In the genomic region with DNA sequence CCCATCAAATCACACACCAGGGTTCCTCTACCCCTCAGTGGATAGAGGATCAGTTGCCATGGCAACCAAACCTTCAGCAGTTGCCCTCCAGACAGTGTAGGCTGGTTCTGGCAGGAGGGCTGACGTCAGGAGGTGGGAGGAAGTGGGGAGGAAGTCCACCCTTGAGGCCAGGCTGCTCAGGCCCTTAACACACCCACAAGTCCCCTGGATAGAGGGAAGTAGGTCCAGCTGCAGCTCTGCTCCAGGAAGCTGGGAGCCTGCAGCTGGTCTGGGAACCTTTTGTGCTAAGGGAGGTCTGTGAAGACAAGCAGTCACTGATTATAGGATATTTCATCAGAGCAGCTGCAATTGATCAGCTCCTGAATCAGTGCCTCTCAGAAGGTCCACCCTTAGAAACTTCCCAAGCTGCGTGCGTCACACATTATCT, we compare ENCODE assay signal across 11 cellular contexts.
DNase-seq lines count a peak whose midpoint lies in the region; ATAC-seq and TF ChIP-seq lines count a peak whose summit lies in the region.
"Had no signal": no experiment of that assay in that cellular context is flagged by ENCODE, and none has a peak within 500 bp of the region (broad histone marks: within the 10 kb centered on the region; RNA-seq: fewer than 3 reads in every experiment).

No MANE protein-coding gene starts in this region.

- H3F3A ChIP-seq in GM23248 (ENCODE audit: insufficient read depth), result peaks cover 35% of the 10 kb centered on the region

- H3K4me1 ChIP-seq in ACC112 (ENCODE audit: control insufficient read depth, insufficient read depth, low read length, unreplicated experiment) (peaks cover 21% of the 10 kb centered on the region), GM23248 (ENCODE audit: insufficient read depth) (peaks cover 47% of the 10 kb centered on the region)
- H3K4me1 ChIP-seq: parathyroid adenoma had no signal

- peak overlapping the region in 3 of 5 experiments; percentile 75 to 93 (median 84) for H3K27ac Mint-ChIP-seq in brain
- H3K27ac Mint-ChIP-seq: activated T-helper 17 cell treated with anti-CD3 and anti-CD28 coated beads, Interleukin-2, amount 50 U/mL, for 72 hours had no signal

- peak; percentile 96 for DNase-seq in GM23248
- peak; percentile 56 to 86 for DNase-seq in lower leg skin (ENCODE audit: low spot score in 2 of 2)
- no peak for DNase-seq in SIG-M5 (lab: John Stamatoyannopoulos, UW)
- DNase-seq in NOMO-1 treated with DMSO at 0.1 percent for 48 hours (lab: John Stamatoyannopoulos, UW; ENCODE audit: unreplicated experiment), result no peak
- DNase-seq: Calu3 had no signal

- intact Hi-C loops in lower leg skin (cut with DNase I; ENCODE audit: low total_unique reads), result loop anchor here (10.0 kb wide), 1 partner anchor 89 kb away; no protein-coding TSS in a partner anchor

- H3K27ac ChIP-seq in ACC112 (ENCODE audit: low read depth, low read length), result peak overlapping the region; percentile 45
- peak overlapping the region; percentile 90 for H3K27ac ChIP-seq in GM23248
- H3K27ac ChIP-seq: parathyroid adenoma had no signal

- peaks cover 4% of the 10 kb centered on the region for H3K27me3 Mint-ChIP-seq in brain

- H3K9me3 Mint-ChIP-seq in brain, result peaks cover 0 to 8% (median 0%) of the 10 kb centered on the region in 5 experiments
- H3K9me3 Mint-ChIP-seq: activated T-helper 17 cell treated with anti-CD3 and anti-CD28 coated beads, Interleukin-2, amount 50 U/mL, for 72 hours had no signal

- no peak for TF ChIP-seq CTCF in brain (conservative IDR thresholded peaks at IDR 0.05)
- TF ChIP-seq CTCF in lower leg skin (IDR thresholded peaks at IDR 0.05), result no peak

- H3K9me3 ChIP-seq in GM23248 (ENCODE audit: low read depth), result no peaks in the 10 kb centered on the region

- no peaks in the 10 kb centered on the region for H4K20me1 ChIP-seq in GM23248 (ENCODE audit: insufficient read depth)

- H3K27me3 ChIP-seq in ACC112 (ENCODE audit: insufficient read depth, low read length), result no peaks in the 10 kb centered on the region
- no peaks in the 10 kb centered on the region for H3K27me3 ChIP-seq in GM23248 (replicated peaks; ENCODE audit: insufficient read depth)

- peak overlapping the region; percentile 65 for H3K9ac ChIP-seq in GM23248
- H3K9ac ChIP-seq: parathyroid adenoma had no signal

- H3K36me3 ChIP-seq in ACC112 (ENCODE audit: insufficient read depth, low read length), result no peaks in the 10 kb centered on the region
- no peaks in the 10 kb centered on the region for H3K36me3 ChIP-seq in GM23248 (ENCODE audit: low read depth)

- H3K79me2 ChIP-seq in ACC112 (ENCODE audit: control insufficient read depth, insufficient read depth, low read length, unreplicated experiment) (no peaks in the 10 kb centered on the region), GM23248 (ENCODE audit: insufficient read depth) (no peaks in the 10 kb centered on the region)
- H3K79me2 ChIP-seq: parathyroid adenoma had no signal

- no peak overlapping the region for H2AFZ ChIP-seq in ACC112 (ENCODE audit: low read length, unreplicated experiment)
- peak overlapping the region; percentile 44 for H2AFZ ChIP-seq in GM23248
- H2AFZ ChIP-seq: parathyroid adenoma had no signal

- 0 to 3% methylated on average over 3 of the region's 3 CpGs for WGBS in GM23248 (ENCODE audit: low coverage in 1 of 2, low lambda C conversion rate in 2 of 2, missing lambda C conversion rate in 2 of 2), 2 experiments
- WGBS in lower leg skin, 2 donors, result 24 to 48% methylated on average over 3 of the region's 3 CpGs

- H3K9me2 ChIP-seq in GM23248 (ENCODE audit: insufficient read depth), result no peaks in the 10 kb centered on the region

- in situ Hi-C loops in GM23248 (cut with MboI), result loop anchor here (10.0 kb wide), 2 partner anchors 179 to 311 kb away; no protein-coding TSS in a partner anchor

- H3K36me3 Mint-ChIP-seq in brain, result no peaks in the 10 kb centered on the region

- H3K4me3 Mint-ChIP-seq in brain, result peak overlapping the region in 1 of 5 experiments; percentile 61
- H3K4me3 Mint-ChIP-seq: activated T-helper 17 cell treated with anti-CD3 and anti-CD28 coated beads, Interleukin-2, amount 50 U/mL, for 72 hours had no signal

- H3K4me3 ChIP-seq in ACC112 (ENCODE audit: low read depth, low read length), result no peak overlapping the region
- peak overlapping the region; percentile 5; the same call in 1 of the 2 replicates for H3K4me3 ChIP-seq in GM23248
- H3K4me3 ChIP-seq in lower leg skin (ENCODE audit: low read depth, poor library complexity, severe bottlenecking), result no peak overlapping the region

- peak overlapping the region; percentile 46 for H3K4me2 ChIP-seq in GM23248 (ENCODE audit: unreplicated experiment)

- ATAC-seq in HG03139 (IDR thresholded peaks at IDR 0.05; ENCODE audit: unreplicated experiment) (no peak), GM18502 (IDR thresholded peaks at IDR 0.05; ENCODE audit: poor library complexity, unreplicated experiment) (no peak)
- ATAC-seq: activated T-helper 17 cell treated with anti-CD3 and anti-CD28 coated beads, Interleukin-2, amount 50 U/mL, for 72 hours had no signal

- H3K4me1 Mint-ChIP-seq in brain, result peaks cover 26% of the 10 kb centered on the region
- H3K4me1 Mint-ChIP-seq: activated T-helper 17 cell treated with anti-CD3 and anti-CD28 coated beads, Interleukin-2, amount 50 U/mL, for 72 hours had no signal

- no peak for TF ChIP-seq POLR2A in lower leg skin (IDR thresholded peaks at IDR 0.05)

Comparison
In these comparisons a context has a peak if more than half of its experiments do, and no peak if none do; other contexts are left out.
1. DNase-seq: peak in GM23248 (single experiment) and lower leg skin (2 of 2); none in SIG-M5 (single experiment) and NOMO-1 treated with DMSO at 0.1 percent for 48 hours (single experiment).